Comparison of ENCODE assay signal across 12 cellular contexts in genomic region chr6:2966347-2966746, GRCh38.
"Had no signal": no experiment of that assay in that cellular context is flagged by ENCODE, and none has a peak within 500 bp of the region (broad histone marks: within the 10 kb centered on the region; RNA-seq: fewer than 3 reads in every experiment).

No MANE protein-coding gene starts in this region.

- H3K4me3 ChIP-seq: ascending aorta, cardiac muscle cell, colonic mucosa, thoracic aorta had no signal

- H3K27me3 ChIP-seq: ascending aorta, cardiac muscle cell, colonic mucosa had no signal

- DNase-seq: activated CD4-positive, alpha-beta T cell treated with anti-CD3 and anti-CD28 coated beads for 36 hours; activated CD8-positive, alpha-beta T cell treated with anti-CD3 and anti-CD28 coated beads, Interleukin-2, amount 10 ng/mL, durations not matched to agents 7 days and 5 days; activated naive CD4-positive, alpha-beta T cell treated with Interleukin-2 at 50 U/mL for 16 hours; activated naive CD8-positive, alpha-beta T cell treated with anti-CD3 and anti-CD28 coated beads, Interleukin-2, amount 50 U/mL, for 24 hours; colonic mucosa; effector CD4-positive, alpha-beta T cell; nucleus accumbens; stimulated activated CD4-positive, alpha-beta T cell treated with anti-CD3 and anti-CD28 coated beads, Interleukin-2, amount 100 ng/mL, for 48 hours; T-helper 9 cell had no signal

- H3K27ac ChIP-seq: cardiac muscle cell, colonic mucosa, thoracic aorta had no signal

- H3K36me3 ChIP-seq: ascending aorta, cardiac muscle cell, colonic mucosa, thoracic aorta had no signal

- H3K9me3 ChIP-seq: ascending aorta, colonic mucosa, thoracic aorta had no signal
